In the genomic region with DNA sequence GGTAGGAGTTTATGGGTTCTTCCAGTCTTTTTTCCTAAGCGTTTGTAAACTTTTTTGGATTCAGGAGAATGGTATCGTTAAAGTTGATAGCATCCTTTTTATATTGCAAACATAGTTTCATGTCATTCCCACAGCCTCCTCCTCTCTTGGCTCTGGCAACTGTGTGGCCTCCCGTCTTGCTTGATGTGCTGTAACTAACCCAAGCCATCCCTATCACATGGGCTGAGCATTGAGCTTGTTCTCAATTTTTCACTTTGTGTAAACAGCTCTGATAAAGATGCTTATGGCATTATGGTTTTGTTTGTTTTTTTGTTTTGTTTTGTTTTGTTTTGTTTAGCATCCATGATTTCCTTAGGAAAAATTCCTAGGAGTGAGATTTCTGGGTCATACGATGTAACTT, we compare ENCODE assay signal across 21 cellular contexts. TPM values are rescaled to one million over a fixed set of nuclear protein-coding genes. Genes with fewer than 3 reads are reported as not detected.
"Had no signal": no experiment of that assay in that cellular context is flagged by ENCODE, and none has a peak within 500 bp of the region (broad histone marks: within the 10 kb centered on the region; RNA-seq: fewer than 3 reads in every experiment).

No MANE protein-coding gene starts in this region.

- H3K27ac ChIP-seq: neural progenitor cell, ovary, parathyroid adenoma, psoas muscle, right lobe of liver, sigmoid colon, stomach, suprapubic skin, testis, tibial artery, transverse colon had no signal

- DNase-seq: naive thymus-derived CD4-positive, alpha-beta T cell; natural killer cell; occipital lobe; ovary; psoas muscle; right lobe of liver; sigmoid colon; small intestine; stimulated activated CD4-positive, alpha-beta T cell treated with anti-CD3 and anti-CD28 coated beads, Interleukin-15, amount 100 ng/mL, for 24 hours; stimulated activated CD4-positive, alpha-beta T cell treated with anti-CD3 and anti-CD28 coated beads, Interleukin-2, amount 100 ng/mL, for 24 hours; stimulated activated CD4-positive, alpha-beta T cell treated with anti-CD3 and anti-CD28 coated beads, Interleukin-2, amount 100 ng/mL, for 48 hours; stimulated activated CD4-positive, alpha-beta T cell treated with anti-CD3 and anti-CD28 coated beads, Interleukin-4, amount 100 ng/mL, for 24 hours; stimulated activated naive B cell treated with anti-CD40 and anti-IgM and Interleukin-4, amounts not matched to agents 10 μg/mL and 1 μg/mL and 100 μg/mL, for 72 hours; stimulated activated naive CD4-positive, alpha-beta T cell treated with Interleukin-2 at 50 U/mL for 16 hours; stomach; testis; tibial artery; transverse colon had no signal

- H3K27me3 ChIP-seq: ovary, right lobe of liver, sigmoid colon, stomach, suprapubic skin, testis, tibial artery, transverse colon had no signal

- H3K4me3 ChIP-seq: neural progenitor cell, ovary, psoas muscle, right lobe of liver, sigmoid colon, stomach, suprapubic skin, testis, tibial artery, transverse colon had no signal

RNA-seq across cellular contexts. Expression of a gene that starts 4.6 kb away (rescaled TPM):
- total RNA-seq: stomach had no signal
